18 cellular contexts compared by ENCODE assay signal in genomic region chr2:219777388-219777787, GRCh38.
A peak's percentile ranks its signal among the peaks of the same experiment; 100 is the strongest.
DNase-seq lines count a peak whose midpoint lies in the region; ATAC-seq and TF ChIP-seq lines count a peak whose summit lies in the region.
"Had no signal": no experiment of that assay in that cellular context is flagged by ENCODE, and none has a peak within 500 bp of the region (broad histone marks: within the 10 kb centered on the region; RNA-seq: fewer than 3 reads in every experiment).

No MANE protein-coding gene starts in this region.

- TF ChIP-seq CTCF in retinal pigment epithelial cell (conservative IDR thresholded peaks at IDR 0.05; ENCODE audit: low read depth, low read length) = no peak

- POLR2A ChIA-PET in T-cell (lab: Charles Lee) = no interaction called here

- no peaks in the 10 kb centered on the region for H3K4me1 Mint-ChIP-seq in T-cell
- H3K4me1 Mint-ChIP-seq: CD14-positive monocyte; CD4-positive, alpha-beta memory T cell; IgD-negative memory B cell had no signal

- H3K27me3 Mint-ChIP-seq in T-cell = peaks cover 11% of the 10 kb centered on the region in 2 donors

- H3K27ac Mint-ChIP-seq in T-cell = no peak overlapping the region
- H3K27ac Mint-ChIP-seq: CD4-positive, alpha-beta memory T cell; IgD-negative memory B cell had no signal

- H3K36me3 Mint-ChIP-seq in T-cell = no peaks in the 10 kb centered on the region
- H3K36me3 Mint-ChIP-seq: CD14-positive monocyte; CD4-positive, alpha-beta memory T cell; IgD-negative memory B cell had no signal

- CTCF ChIA-PET in T-cell (lab: Charles Lee) = no interaction called here

- no peak overlapping the region for H3K4me3 ChIP-seq in retinal pigment epithelial cell (ENCODE audit: low read length)
- H3K4me3 ChIP-seq: BLaER1, HAP-1 had no signal

- no peak for ATAC-seq in T-cell (replicated peaks in 1 of 4)
- ATAC-seq: HepG2 had no signal

- no peak overlapping the region for H3K4me3 Mint-ChIP-seq in T-cell
- H3K4me3 Mint-ChIP-seq: CD14-positive monocyte; CD4-positive, alpha-beta memory T cell; IgD-negative memory B cell had no signal

- DNase-seq in NCI-H524 (lab: John Stamatoyannopoulos, UW) (peak; percentile 31 to 70), NCI-H524 treated with DMSO at 0.1 percent for 48 hours (lab: John Stamatoyannopoulos, UW) (no peak), NCI-H82 treated with DMSO at 0.1 percent for 48 hours (lab: John Stamatoyannopoulos, UW; ENCODE audit: unreplicated experiment) (peak; percentile 67), iPS-NIHi7 (ENCODE audit: extremely low spot score) (peak; percentile 14), retinal pigment epithelial cell (ENCODE audit: low read depth) (peak; percentile 70), COLO829 (ENCODE audit: low spot score) (no peak), T-cell (no peak)
- no peak for DNase-seq in activated naive CD4-positive, alpha-beta T cell treated with Interleukin-2 at 50 U/mL for 16 hours
- DNase-seq: 8988T; Calu3; CD4-positive, alpha-beta memory T cell; DMS79 treated with DMSO at 0.1 percent for 48 hours; GF-D8 had no signal

- H3K9me3 Mint-ChIP-seq in T-cell = no peaks in the 10 kb centered on the region

Comparison
In these comparisons a context has a peak if more than half of its experiments do, and no peak if none do; other contexts are left out.
1. DNase-seq: peak in NCI-H524 (2 of 2), NCI-H82 treated with DMSO at 0.1 percent for 48 hours (single experiment), iPS-NIHi7 (single experiment) and retinal pigment epithelial cell (single experiment); none in NCI-H524 treated with DMSO at 0.1 percent for 48 hours (single experiment), COLO829 (single experiment), activated naive CD4-positive, alpha-beta T cell treated with Interleukin-2 at 50 U/mL for 16 hours (single experiment) and T-cell (0 of 34).